5 cellular contexts compared by ENCODE assay signal in genomic region chr12:50084409-50084774, GRCh38. TPM values are rescaled to one million over a fixed set of nuclear protein-coding genes. Genes with fewer than 3 reads are reported as not detected.
A peak's percentile ranks its signal among the peaks of the same experiment; 100 is the strongest.
DNase-seq lines count a peak whose midpoint lies in the region; TF ChIP-seq lines count a peak whose summit lies in the region.
"Not testable (repeated sequence)": the region's sequence is repeated elsewhere in the genome, so short reads cannot be mapped to it uniquely, and the experiment has no call there.

No MANE protein-coding gene starts in this region.

- H3K9me3 ChIP-seq in colonic mucosa; iPS-20b (ENCODE audit: insufficient read depth, low read depth, low read length); parathyroid adenoma (ENCODE audit: control insufficient read depth, low read length): not testable (repeated sequence)

- not testable (repeated sequence) for H3K27me3 ChIP-seq in colonic mucosa; parathyroid adenoma (ENCODE audit: control insufficient read depth, insufficient read depth, low read length)
- peaks cover 28% of the 10 kb centered on the region for H3K27me3 ChIP-seq in iPS-20b (ENCODE audit: insufficient read depth, low read length)

- H3K9me3 Mint-ChIP-seq in activated CD4-positive, alpha-beta T cell treated with anti-CD3 and anti-CD28 coated beads, Interleukin-2, amount 10 ng/mL, durations not matched to agents 24 days and 14 days: not testable (repeated sequence)

- H3K27me3 Mint-ChIP-seq in activated CD4-positive, alpha-beta T cell treated with anti-CD3 and anti-CD28 coated beads, Interleukin-2, amount 10 ng/mL, durations not matched to agents 24 days and 14 days: not testable (repeated sequence)

- H3K79me2 ChIP-seq in parathyroid adenoma: not testable (repeated sequence)

- peak overlapping the region; percentile 93 for H3K4me3 Mint-ChIP-seq in activated CD4-positive, alpha-beta T cell treated with anti-CD3 and anti-CD28 coated beads, Interleukin-2, amount 10 ng/mL, durations not matched to agents 24 days and 14 days

- intact Hi-C loops in activated CD4-positive, alpha-beta T cell treated with anti-CD3 and anti-CD28 coated beads, Interleukin-2, amount 10 ng/mL, durations not matched to agents 24 days and 14 days (cut with micrococcal nuclease): loop anchor here (2.0 kb wide), 1 partner anchor 82 kb away; the partner anchor contains the start of gene CERS5
- intact Hi-C loops in colonic mucosa (cut with DNase I): loop anchor here (10.0 kb wide), 1 partner anchor 230 kb away; no protein-coding TSS in a partner anchor

- not testable (repeated sequence) for DNase-seq in HFF-Myc (ENCODE audit: extremely low read depth, low read depth); activated CD4-positive, alpha-beta T cell treated with anti-CD3 and anti-CD28 coated beads, Interleukin-2, amount 10 ng/mL, durations not matched to agents 24 days and 14 days; colonic mucosa

- not testable (repeated sequence) for TF ChIP-seq CTCF in HFF-Myc (IDR thresholded peaks at IDR 0.05; ENCODE audit: low read depth, low read length, missing control alignments); colonic mucosa (IDR thresholded peaks at IDR 0.05); parathyroid adenoma (IDR thresholded peaks at IDR 0.05)

- not testable (repeated sequence) for H3K36me3 ChIP-seq in colonic mucosa; parathyroid adenoma (ENCODE audit: control insufficient read depth, insufficient read depth, low read length)
- H3K36me3 ChIP-seq in iPS-20b (ENCODE audit: insufficient read depth, low read depth, low read length): peaks cover 31% of the 10 kb centered on the region

- peak overlapping the region; percentile 73 for H3K4me2 ChIP-seq in parathyroid adenoma (ENCODE audit: low read length)

- H3K4me1 ChIP-seq in colonic mucosa; iPS-20b (ENCODE audit: insufficient read depth, low read length): not testable (repeated sequence)
- peaks cover 11% of the 10 kb centered on the region for H3K4me1 ChIP-seq in parathyroid adenoma

- H3K4me3 ChIP-seq in HFF-Myc (replicated peaks; ENCODE audit: low read depth, low read length): peak overlapping the region; percentile 66
- peak overlapping the region; percentile 93 for H3K4me3 ChIP-seq in colonic mucosa
- peak overlapping the region; percentile 95 for H3K4me3 ChIP-seq in iPS-20b (ENCODE audit: low read length)
- peak overlapping the region; percentile 79 for H3K4me3 ChIP-seq in parathyroid adenoma (ENCODE audit: low read depth, low read length)

- peak overlapping the region; percentile 84 for H2AFZ ChIP-seq in parathyroid adenoma

- H3K27ac ChIP-seq in colonic mucosa (peak overlapping the region; percentile 88), parathyroid adenoma (peak overlapping the region; percentile 93)
- not testable (repeated sequence) for H3K27ac ChIP-seq in iPS-20b (ENCODE audit: low read length)

- peaks cover 31% of the 10 kb centered on the region for H3K4me1 Mint-ChIP-seq in activated CD4-positive, alpha-beta T cell treated with anti-CD3 and anti-CD28 coated beads, Interleukin-2, amount 10 ng/mL, durations not matched to agents 24 days and 14 days

- H3K27ac Mint-ChIP-seq in activated CD4-positive, alpha-beta T cell treated with anti-CD3 and anti-CD28 coated beads, Interleukin-2, amount 10 ng/mL, durations not matched to agents 24 days and 14 days: peak overlapping the region; percentile 95

- H3K36me3 Mint-ChIP-seq in activated CD4-positive, alpha-beta T cell treated with anti-CD3 and anti-CD28 coated beads, Interleukin-2, amount 10 ng/mL, durations not matched to agents 24 days and 14 days (ENCODE audit: low read depth): peaks cover 26% of the 10 kb centered on the region

- peak overlapping the region; percentile 77 to 79 for H3K9ac ChIP-seq in colonic mucosa (ENCODE audit: low read depth in 2 of 2, low read length in 2 of 2)
- H3K9ac ChIP-seq in iPS-20b (ENCODE audit: low read depth, low read length): peak overlapping the region; percentile 87
- H3K9ac ChIP-seq in parathyroid adenoma: peak overlapping the region; percentile 68

RNA-seq across cellular contexts. Expression of gene SMARCD1, which starts 0.8 kb away (rescaled TPM):
- 73.1 and 82.5 TPM in 2 replicates for total RNA-seq in activated CD4-positive, alpha-beta T cell treated with anti-CD3 and anti-CD28 coated beads, Interleukin-2, amount 10 ng/mL, durations not matched to agents 24 days and 14 days
- 10 to 100 TPM; 30.6 to 43.9 TPM for total RNA-seq in colonic mucosa

RNA-seq across cellular contexts. Expression of gene GPD1, which starts 19.4 kb away (rescaled TPM):
- total RNA-seq in activated CD4-positive, alpha-beta T cell treated with anti-CD3 and anti-CD28 coated beads, Interleukin-2, amount 10 ng/mL, durations not matched to agents 24 days and 14 days: 0.62 and 0.91 TPM in 2 replicates
- 1 to 10 TPM; 2.1 to 3.4 TPM for total RNA-seq in colonic mucosa

RNA-seq across cellular contexts. Expression of gene ASIC1, which starts 27.0 kb away (rescaled TPM):
- 17.6 and 19.7 TPM in 2 replicates for total RNA-seq in activated CD4-positive, alpha-beta T cell treated with anti-CD3 and anti-CD28 coated beads, Interleukin-2, amount 10 ng/mL, durations not matched to agents 24 days and 14 days
- 1 to 10 TPM; 1.0 to 1.1 TPM for total RNA-seq in colonic mucosa

RNA-seq across cellular contexts. Expression of gene COX14, which starts 27.6 kb away (rescaled TPM):
- 44.0 and 45.0 TPM in 2 replicates for total RNA-seq in activated CD4-positive, alpha-beta T cell treated with anti-CD3 and anti-CD28 coated beads, Interleukin-2, amount 10 ng/mL, durations not matched to agents 24 days and 14 days
- 10 to 100 TPM; 74.4 to 86.8 TPM for total RNA-seq in colonic mucosa

RNA-seq across cellular contexts. Expression of gene RACGAP1, which starts 59.1 kb away (rescaled TPM):
- 71.2 and 71.6 TPM in 2 replicates for total RNA-seq in activated CD4-positive, alpha-beta T cell treated with anti-CD3 and anti-CD28 coated beads, Interleukin-2, amount 10 ng/mL, durations not matched to agents 24 days and 14 days
- 10 to 100 TPM; 36.2 to 83.8 TPM for total RNA-seq in colonic mucosa
